In the genomic region with DNA sequence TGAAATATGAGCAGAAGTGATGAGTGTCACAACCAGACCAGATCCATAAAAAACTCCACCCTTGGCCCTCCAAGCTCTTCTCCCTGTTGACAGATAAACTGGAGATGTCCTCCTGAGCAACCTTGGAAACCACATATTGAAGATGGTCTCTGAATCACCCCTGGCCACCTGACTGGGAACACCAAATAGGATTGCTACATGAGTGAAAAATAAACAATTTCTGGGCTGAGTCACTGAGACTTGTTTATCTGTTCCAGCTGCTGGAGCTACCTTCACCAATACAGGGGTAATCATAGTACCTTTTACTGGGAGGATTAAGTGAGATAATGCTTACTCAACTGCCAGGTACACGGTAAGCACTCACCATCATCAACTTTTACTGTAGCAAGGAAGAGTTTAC, we compare ENCODE assay signal across 11 cellular contexts. TPM values are rescaled to one million over a fixed set of nuclear protein-coding genes. Genes with fewer than 3 reads are reported as not detected.
DNase-seq lines count a peak whose midpoint lies in the region; ATAC-seq and TF ChIP-seq lines count a peak whose summit lies in the region.
"Had no signal": no experiment of that assay in that cellular context is flagged by ENCODE, and none has a peak within 500 bp of the region (broad histone marks: within the 10 kb centered on the region; RNA-seq: fewer than 3 reads in every experiment).

No MANE protein-coding gene starts in this region.

- in situ Hi-C loops in ACHN (cut with HindIII; ENCODE audit: low pct_ligation_motif_present, low pct_unique_long_range_greater_than_20kb, low sequenced_read_pairs), result loop anchor here (25.0 kb wide), 1 partner anchor 170 kb away; no protein-coding TSS in a partner anchor

- H3K27me3 Mint-ChIP-seq in activated T-cell treated with anti-CD3 and anti-CD28 coated beads, Interleukin-2, amount 50 U/mL, for 24 hours, result peaks cover 21% of the 10 kb centered on the region

- no peak overlapping the region for H3K4me3 Mint-ChIP-seq in activated T-cell treated with anti-CD3 and anti-CD28 coated beads, Interleukin-2, amount 50 U/mL, for 24 hours
- H3K4me3 Mint-ChIP-seq: B cell had no signal

- H3K4me3 ChIP-seq in dorsolateral prefrontal cortex (no peak overlapping the region), muscle layer of duodenum (ENCODE audit: low read depth in 1 of 2, low read length in 2 of 2) (no peak overlapping the region)
- H3K4me3 ChIP-seq: PC-9 had no signal

- H3K36me3 ChIP-seq in muscle layer of duodenum (ENCODE audit: control insufficient read depth in 1 of 2, insufficient read depth in 2 of 2, low read length in 2 of 2), result peaks cover 0 to 9% of the 10 kb centered on the region in 2 donors

- peak; percentile 3 for DNase-seq in ACHN
- DNase-seq in LHCN-M2 (ENCODE audit: low read depth), result peak; percentile 90
- no peak for DNase-seq in dorsolateral prefrontal cortex
- DNase-seq in activated T-cell treated with anti-CD3 and anti-CD28 coated beads, Interleukin-2, amount 50 U/mL, for 24 hours, result no peak
- DNase-seq in NCI-H128 (lab: John Stamatoyannopoulos, UW; ENCODE audit: unreplicated experiment), result no peak
- DNase-seq: PC-9; stimulated activated CD4-positive, alpha-beta T cell treated with anti-CD3 and anti-CD28 coated beads, Interleukin-2, amount 100 ng/mL, for 24 hours had no signal

- no peaks in the 10 kb centered on the region for H3K9me3 Mint-ChIP-seq in activated T-cell treated with anti-CD3 and anti-CD28 coated beads, Interleukin-2, amount 50 U/mL, for 24 hours

- no peaks in the 10 kb centered on the region for H3K9me3 ChIP-seq in muscle layer of duodenum (ENCODE audit: control insufficient read depth in 1 of 2, low read length in 2 of 2)

- ATAC-seq in HG03280 (IDR thresholded peaks at IDR 0.05; ENCODE audit: unreplicated experiment) (no peak), GM19397 (IDR thresholded peaks at IDR 0.05; ENCODE audit: unreplicated experiment) (no peak)

- intact Hi-C loops in dorsolateral prefrontal cortex (cut with DNase I), result no loop called here

- no peak overlapping the region for H3K27ac Mint-ChIP-seq in activated T-cell treated with anti-CD3 and anti-CD28 coated beads, Interleukin-2, amount 50 U/mL, for 24 hours
- H3K27ac Mint-ChIP-seq: B cell had no signal

- H3K4me1 ChIP-seq in muscle layer of duodenum (ENCODE audit: control insufficient read depth in 1 of 2, insufficient read depth in 2 of 2, low read length in 2 of 2), result peaks cover 4 to 5% of the 10 kb centered on the region in 2 donors

- no peaks in the 10 kb centered on the region for H3K27me3 ChIP-seq in dorsolateral prefrontal cortex
- no peaks in the 10 kb centered on the region for H3K27me3 ChIP-seq in muscle layer of duodenum (ENCODE audit: low read depth, low read length)

- no peaks in the 10 kb centered on the region for H3K4me1 Mint-ChIP-seq in activated T-cell treated with anti-CD3 and anti-CD28 coated beads, Interleukin-2, amount 50 U/mL, for 24 hours (ENCODE audit: low read depth)
- H3K4me1 Mint-ChIP-seq: B cell had no signal

- H3K36me3 Mint-ChIP-seq in activated T-cell treated with anti-CD3 and anti-CD28 coated beads, Interleukin-2, amount 50 U/mL, for 24 hours (ENCODE audit: low read depth), result no peaks in the 10 kb centered on the region

- peak overlapping the region in 51 of 59 donors; percentile 1 to 93 (median 76) for H3K27ac ChIP-seq in dorsolateral prefrontal cortex
- peak overlapping the region; percentile 87 for H3K27ac ChIP-seq in muscle layer of duodenum (ENCODE audit: low read length)
- H3K27ac ChIP-seq: PC-9 had no signal

- TF ChIP-seq CTCF in dorsolateral prefrontal cortex (IDR thresholded peaks at IDR 0.05 in 54 of 56, conservative IDR thresholded peaks at IDR 0.05 in 2 of 56; ENCODE audit: low read depth in 1 of 56, partially characterized antibody in 56 of 56), result no peak

RNA-seq across cellular contexts. Expression of a gene that starts 53.3 kb away (rescaled TPM):
- total RNA-seq in LHCN-M2 (2014; rRNA removed) (0.29 TPM in 1 of 2 replicates, not detected in the other), dorsolateral prefrontal cortex (1 to 10 TPM in 17 of 120 experiments, under 1 TPM in 82, not detected in 21; 0.17 to 1.7 (median 0.53) TPM)
- polyA plus RNA-seq in LHCN-M2 (2012), result 7.6 TPM
- total RNA-seq: B cell, PC-9 had no signal

Comparison
In these comparisons a context has a peak if more than half of its experiments do, and no peak if none do; other contexts are left out.
1. DNase-seq: peak in ACHN (single experiment) and LHCN-M2 (single experiment); none in dorsolateral prefrontal cortex (0 of 10), activated T-cell treated with anti-CD3 and anti-CD28 coated beads, Interleukin-2, amount 50 U/mL, for 24 hours (single experiment) and NCI-H128 (single experiment).